ENCODE assay signal across 15 cellular contexts in the genomic region with DNA sequence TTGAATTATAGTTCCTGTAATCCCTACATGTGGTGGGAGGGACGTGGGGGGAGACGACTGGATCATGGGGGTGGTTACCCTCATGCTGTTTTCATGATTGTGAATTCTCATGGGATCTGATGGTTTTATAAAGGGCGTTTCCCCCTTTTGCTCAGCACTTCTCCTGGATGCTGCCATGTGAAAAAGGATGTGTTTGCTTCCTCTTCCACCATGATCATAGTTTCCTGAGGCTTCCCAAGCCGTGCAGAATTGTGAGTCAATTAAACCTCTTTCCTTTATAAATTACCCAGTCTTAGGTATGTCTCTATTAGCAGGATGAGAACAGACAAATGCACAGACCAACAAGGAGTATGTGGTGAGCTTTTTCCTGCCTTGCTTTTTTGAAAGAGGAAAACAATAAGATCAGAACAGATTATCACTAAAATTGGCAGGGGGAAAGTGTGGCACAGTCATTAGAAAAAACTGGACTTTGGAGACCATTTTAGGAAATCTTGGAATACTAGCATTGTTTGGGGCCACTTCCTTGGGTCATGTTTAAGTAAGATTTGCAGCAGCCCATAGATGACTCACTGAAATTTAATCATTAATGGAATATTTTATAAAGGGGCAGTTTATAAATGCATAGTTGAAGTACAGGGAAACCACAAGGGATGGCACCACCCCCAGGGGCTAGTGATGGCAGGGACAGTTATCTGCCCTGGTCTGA.
"Had no signal": no experiment of that assay in that cellular context is flagged by ENCODE, and none has a peak within 500 bp of the region (broad histone marks: within the 10 kb centered on the region; RNA-seq: fewer than 3 reads in every experiment).

No MANE protein-coding gene starts in this region.

- H3K4me1 Mint-ChIP-seq: immature natural killer cell had no signal

- H3K4me3 ChIP-seq: lower lobe of right lung, stomach, testis had no signal

- H3K27ac ChIP-seq: foreskin keratinocyte, lower lobe of right lung, stomach, testis had no signal

- H3K9me3 ChIP-seq: lower lobe of right lung, testis had no signal

- DNase-seq: activated CD4-positive, alpha-beta T cell treated with anti-CD3 and anti-CD28 coated beads, Interleukin-2, amount 50 U/mL, for 4 hours; activated effector memory CD4-positive, alpha-beta T cell treated with Interleukin-2 at 50 U/mL for 16 hours; activated naive CD4-positive, alpha-beta T cell treated with anti-CD3 and anti-CD28 coated beads, Interleukin-2, amount 50 U/mL, for 16 hours; activated T-cell treated with anti-CD3 and anti-CD28 coated beads, Interleukin-2, amount 50 U/mL, for 4 hours; foreskin keratinocyte; head of caudate nucleus; immature natural killer cell; left colon; lower lobe of right lung; stimulated activated CD4-positive, alpha-beta T cell treated with anti-CD3 and anti-CD28 coated beads, Interleukin-12 subunit alpha, Interleukin-12 subunit beta, amount 100 ng/mL, for 4 hours; stimulated activated CD4-positive, alpha-beta T cell treated with anti-CD3 and anti-CD28 coated beads, Interleukin-2, amount 100 ng/mL, for 24 hours; stomach; testis had no signal

- H3K27ac Mint-ChIP-seq: immature natural killer cell; T-helper 2 cell treated with Interferon-gamma antibody and Interleukin-4, amounts not matched to agents 5 μg/mL and 100 μg/mL, for 36 hours had no signal

- H3K36me3 ChIP-seq: lower lobe of right lung, stomach had no signal

- H3K4me1 ChIP-seq: foreskin keratinocyte, lower lobe of right lung, stomach, testis had no signal

- H3K27me3 ChIP-seq: foreskin keratinocyte, stomach, testis had no signal

- H3K4me3 Mint-ChIP-seq: activated T-cell treated with anti-CD3 and anti-CD28 coated beads, Interleukin-2, amount 50 U/mL, for 4 hours; immature natural killer cell; neural crest cell; T-helper 2 cell treated with Interferon-gamma antibody and Interleukin-4, amounts not matched to agents 5 μg/mL and 100 μg/mL, for 36 hours had no signal
